In the genomic region with DNA sequence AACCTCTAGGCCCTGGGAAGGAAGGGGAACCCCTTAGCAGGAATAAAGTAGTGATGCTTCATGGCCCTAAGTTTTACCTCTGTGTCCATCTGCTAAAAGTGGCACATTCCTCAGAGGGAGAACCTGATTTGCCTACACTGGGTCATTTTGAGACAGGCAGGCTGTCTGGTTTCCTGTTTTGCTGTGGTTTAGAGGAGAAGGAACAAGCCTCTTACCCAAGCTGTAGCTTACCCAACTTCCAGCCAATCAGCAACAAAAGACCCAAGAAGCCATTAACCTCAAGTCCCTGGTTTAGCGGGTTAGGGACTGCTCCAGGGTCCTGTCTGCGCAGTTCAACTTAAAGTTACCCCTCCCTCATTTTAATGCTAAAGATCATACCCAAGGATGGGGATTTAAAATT, we compare ENCODE assay signal across 8 cellular contexts.
A peak's percentile ranks its signal among the peaks of the same experiment; 100 is the strongest.
DNase-seq lines count a peak whose midpoint lies in the region; ATAC-seq, FAIRE-seq and TF ChIP-seq lines count a peak whose summit lies in the region.

No MANE protein-coding gene starts in this region.

- H3K9ac ChIP-seq in fibroblast of lung (ENCODE audit: insufficient read depth, low read length): no peak overlapping the region

- H3K36me3 ChIP-seq in fibroblast of lung (ENCODE audit: control insufficient read depth, insufficient read depth, low read length): no peaks in the 10 kb centered on the region

- H2AFZ ChIP-seq in fibroblast of lung (ENCODE audit: low read length): peak overlapping the region; percentile 0

- no peaks in the 10 kb centered on the region for H3K36me3 Mint-ChIP-seq in chondrocyte (ENCODE audit: low read depth)

- no peak overlapping the region for H3K4me3 Mint-ChIP-seq in chondrocyte (ENCODE audit: unreplicated experiment)

- no peak overlapping the region for H3K4me3 ChIP-seq in fibroblast of lung (replicated peaks in 1 of 4; ENCODE audit: control extremely low read depth in 1 of 4, insufficient read depth in 1 of 4, low read depth in 3 of 4, low read length in 4 of 4)

- TF ChIP-seq CTCF in fibroblast of lung (conservative IDR thresholded peaks at IDR 0.05 in 1 of 2, IDR thresholded peaks at IDR 0.05 in 1 of 2; ENCODE audit: low read depth in 1 of 2, low read length in 2 of 2) (no peak), chondrocyte (IDR thresholded peaks at IDR 0.05) (no peak)

- FAIRE-seq in GM12892 (lab: Jason Lieb, UNC): peak; percentile 97

- ATAC-seq in GM21528 (IDR thresholded peaks at IDR 0.05; ENCODE audit: low FRiP score, unreplicated experiment): peak; percentile 95

- no peaks in the 10 kb centered on the region for H3K27me3 Mint-ChIP-seq in chondrocyte (ENCODE audit: low read depth)

- H3K9me3 Mint-ChIP-seq in chondrocyte (ENCODE audit: low read depth): peaks cover 5% of the 10 kb centered on the region

- DNase-seq in GM12892 (ENCODE audit: insufficient read length): peak; percentile 7
- DNase-seq in HT1080 (ENCODE audit: low read depth): peak; percentile 11
- DNase-seq in fibroblast of lung (ENCODE audit: low read depth in 2 of 2): peak; percentile 24
- DNase-seq in glomerular visceral epithelial cell (ENCODE audit: extremely low spot score): no peak
- no peak for DNase-seq in NCI-H345 (lab: John Stamatoyannopoulos, UW)
- no peak for DNase-seq in NCI-H510A (lab: John Stamatoyannopoulos, UW)
- no peak for DNase-seq in chondrocyte (ENCODE audit: low spot score)

- no peaks in the 10 kb centered on the region for H3K79me2 ChIP-seq in fibroblast of lung (ENCODE audit: control insufficient read depth, insufficient read depth, low read length)

- peak; percentile 13; the same call in 1 of the 2 replicates for TF ChIP-seq POLR2A in GM12892 (IDR thresholded peaks at IDR 0.05; ENCODE audit: low read depth, low read length)

- H4K20me1 ChIP-seq in fibroblast of lung (ENCODE audit: control insufficient read depth, extremely low read depth, insufficient read depth, low read length): no peaks in the 10 kb centered on the region

- no peaks in the 10 kb centered on the region for H3K9me3 ChIP-seq in fibroblast of lung (ENCODE audit: control insufficient read depth, insufficient read depth, low read depth, low read length)

- H3K27ac Mint-ChIP-seq in chondrocyte (ENCODE audit: unreplicated experiment): no peak overlapping the region

- no peaks in the 10 kb centered on the region for H3K27me3 ChIP-seq in fibroblast of lung (ENCODE audit: control insufficient read depth, insufficient read depth, low read length)

- H3K4me2 ChIP-seq in fibroblast of lung (ENCODE audit: extremely low read depth, insufficient read depth, low read length): no peak overlapping the region

- H3K4me1 ChIP-seq in fibroblast of lung (ENCODE audit: control insufficient read depth, extremely low read depth, insufficient read depth, low read length): no peaks in the 10 kb centered on the region

- no peak overlapping the region for H3K27ac ChIP-seq in fibroblast of lung (ENCODE audit: insufficient read depth, low read length)

- H3K4me1 Mint-ChIP-seq in chondrocyte (ENCODE audit: low read depth): no peaks in the 10 kb centered on the region

Comparison
In these comparisons a context has a peak if more than half of its experiments do, and no peak if none do; other contexts are left out.
1. DNase-seq: peak in GM12892 (single experiment), HT1080 (single experiment) and fibroblast of lung (2 of 2); none in glomerular visceral epithelial cell (single experiment), NCI-H345 (single experiment), NCI-H510A (single experiment) and chondrocyte (single experiment).